Comparison of ENCODE assay signal across 11 cellular contexts in genomic region chr3:156388469-156389150, GRCh38.
A peak's percentile ranks its signal among the peaks of the same experiment; 100 is the strongest.
DNase-seq lines count a peak whose midpoint lies in the region; ATAC-seq, FAIRE-seq and TF ChIP-seq lines count a peak whose summit lies in the region.
"Had no signal": no experiment of that assay in that cellular context is flagged by ENCODE, and none has a peak within 500 bp of the region (broad histone marks: within the 10 kb centered on the region; RNA-seq: fewer than 3 reads in every experiment).

No MANE protein-coding gene starts in this region.

- H3K36me3 ChIP-seq in GM23248 (ENCODE audit: low read depth) (no peaks in the 10 kb centered on the region), tibial artery (no peaks in the 10 kb centered on the region)
- H3K36me3 ChIP-seq: right lobe of liver had no signal

- peak overlapping the region; percentile 33; the same call in 1 of the 2 replicates for H2AFZ ChIP-seq in GM23248

- peaks cover 25% of the 10 kb centered on the region for H3F3A ChIP-seq in GM23248 (ENCODE audit: insufficient read depth)

- H3K27ac ChIP-seq in GM23248, result peak overlapping the region; percentile 60
- H3K27ac ChIP-seq in tibial artery, result no peak overlapping the region
- H3K27ac ChIP-seq: right lobe of liver had no signal

- H3K79me2 ChIP-seq in GM23248 (ENCODE audit: insufficient read depth), result no peaks in the 10 kb centered on the region

- H3K27me3 ChIP-seq in GM23248 (replicated peaks; ENCODE audit: insufficient read depth) (no peaks in the 10 kb centered on the region), tibial artery (no peaks in the 10 kb centered on the region)
- H3K27me3 ChIP-seq: right lobe of liver had no signal

- FAIRE-seq in islet of Langerhans (lab: Jason Lieb, UNC), result peak; percentile 47

- H4K20me1 ChIP-seq in GM23248 (ENCODE audit: insufficient read depth), result no peaks in the 10 kb centered on the region

- H3K9me3 ChIP-seq in GM23248 (ENCODE audit: low read depth) (no peaks in the 10 kb centered on the region), tibial artery (no peaks in the 10 kb centered on the region), T-helper 17 cell (ENCODE audit: control insufficient read depth, low read length, poor library complexity, severe bottlenecking) (no peaks in the 10 kb centered on the region)
- H3K9me3 ChIP-seq: right lobe of liver had no signal

- WGBS in GM23248 (ENCODE audit: low coverage in 1 of 2, low lambda C conversion rate in 2 of 2, missing lambda C conversion rate in 2 of 2), 2 experiments, result 11 to 19% methylated on average over 6 of the region's 6 CpGs

- H3K36me3 Mint-ChIP-seq in T-helper 17 cell (ENCODE audit: low read depth), result peaks cover 7% of the 10 kb centered on the region

- peaks cover 4% of the 10 kb centered on the region for H3K4me1 Mint-ChIP-seq in T-helper 17 cell

- H3K4me2 ChIP-seq in GM23248 (ENCODE audit: unreplicated experiment), result peak overlapping the region; percentile 30

- intact Hi-C loops in tibial artery (cut with DNase I; ENCODE audit: low total_unique reads), result no loop called here

- H3K4me3 ChIP-seq in GM23248, result no peak overlapping the region
- no peak overlapping the region for H3K4me3 ChIP-seq in tibial artery
- H3K4me3 ChIP-seq: right lobe of liver had no signal

- DNase-seq in DMS 273 (lab: John Stamatoyannopoulos, UW; ENCODE audit: unreplicated experiment) (peak; percentile 75), GM23248 (peak; percentile 93), amniotic stem cell (lab: John Stamatoyannopoulos, UW) (peak; percentile 10), HPDE6-E6E7 (ENCODE audit: extremely low spot score) (no peak), tibial artery (no peak), NCI-H345 treated with DMSO at 0.1 percent for 48 hours (lab: John Stamatoyannopoulos, UW; ENCODE audit: unreplicated experiment) (no peak), T-helper 17 cell (no peak)
- DNase-seq: activated T-cell treated with anti-CD3 and anti-CD28 coated beads, Interleukin-2, amount 50 U/mL, for 48 hours; right lobe of liver had no signal

- in situ Hi-C loops in GM23248 (cut with MboI), result no loop called here

- no peaks in the 10 kb centered on the region for H3K9me2 ChIP-seq in GM23248 (ENCODE audit: insufficient read depth)

- no peak for ATAC-seq in T-helper 17 cell
- ATAC-seq: left lobe of liver had no signal

- peaks cover 37% of the 10 kb centered on the region for H3K27me3 Mint-ChIP-seq in T-helper 17 cell

- TF ChIP-seq CTCF in tibial artery (IDR thresholded peaks at IDR 0.05), result no peak

- H3K4me1 ChIP-seq in GM23248 (ENCODE audit: insufficient read depth) (peaks cover 16% of the 10 kb centered on the region), tibial artery (peaks cover 0 to 91% (median 24%) of the 10 kb centered on the region in 4 donors)
- H3K4me1 ChIP-seq: right lobe of liver had no signal

- H3K4me3 Mint-ChIP-seq in T-helper 17 cell, result no peak overlapping the region

- no peak overlapping the region for H3K27ac Mint-ChIP-seq in T-helper 17 cell

- H3K9ac ChIP-seq in GM23248, result no peak overlapping the region

Comparison
In these comparisons a context has a peak if more than half of its experiments do, and no peak if none do; other contexts are left out.
1. DNase-seq: peak in DMS 273 (single experiment), GM23248 (single experiment) and amniotic stem cell (single experiment); none in HPDE6-E6E7 (single experiment), tibial artery (0 of 2), NCI-H345 treated with DMSO at 0.1 percent for 48 hours (single experiment) and T-helper 17 cell (0 of 3).